In the genomic region with DNA sequence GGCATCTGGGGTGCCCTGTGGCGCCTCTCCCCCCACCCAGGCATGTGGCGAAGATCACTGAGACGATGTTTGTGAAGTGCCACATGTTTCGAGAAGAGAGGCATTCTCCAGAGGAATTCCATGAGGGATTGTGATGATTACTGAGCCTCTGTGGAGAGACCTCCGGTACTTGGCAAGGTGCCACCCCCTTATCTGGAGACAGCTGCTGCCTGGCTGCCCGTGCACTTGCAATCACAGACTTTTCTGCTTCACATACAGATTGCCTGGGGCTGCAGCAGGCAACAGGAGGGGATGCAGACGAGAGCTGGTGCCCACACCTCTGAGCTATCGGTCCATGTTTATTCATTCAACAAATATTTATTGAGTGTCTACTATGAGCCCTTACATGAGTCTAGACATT, we compare ENCODE assay signal across 11 cellular contexts.
DNase-seq lines count a peak whose midpoint lies in the region; ATAC-seq and TF ChIP-seq lines count a peak whose summit lies in the region.
"Had no signal": no experiment of that assay in that cellular context is flagged by ENCODE, and none has a peak within 500 bp of the region (broad histone marks: within the 10 kb centered on the region; RNA-seq: fewer than 3 reads in every experiment).

No MANE protein-coding gene starts in this region.

- no peak overlapping the region for H4K8ac ChIP-seq in trophoblast cell (ENCODE audit: low read depth, low read length)

- H2BK5ac ChIP-seq in trophoblast cell (ENCODE audit: low read depth, low read length, poor library complexity), result no peak overlapping the region

- no peak overlapping the region for H3K4ac ChIP-seq in trophoblast cell (ENCODE audit: low read depth, low read length)

- DNase-seq in NCI-H2107 (lab: John Stamatoyannopoulos, UW), result peak; percentile 46
- DNase-seq in SK-N-MC (ENCODE audit: low read depth, low spot score), result peak; percentile 5
- DNase-seq in trophoblast cell, result peak; percentile 26 to 68
- no peak for DNase-seq in GM19240 (ENCODE audit: insufficient read length, low spot score)
- DNase-seq: activated CD4-positive, alpha-beta T cell treated with anti-CD3 and anti-CD28 coated beads, Interleukin-2, amount 50 U/mL, for 1 hour; midbrain had no signal

- H3K9ac ChIP-seq in SK-N-MC (ENCODE audit: insufficient read length) (no peak overlapping the region), trophoblast cell (ENCODE audit: low read length) (no peak overlapping the region)

- no peak overlapping the region for H4K12ac ChIP-seq in trophoblast cell (ENCODE audit: low read depth, low read length)

- no peak overlapping the region for H3K14ac ChIP-seq in trophoblast cell (ENCODE audit: low read length)

- H3K4me1 ChIP-seq in HEK293 (ENCODE audit: control insufficient read depth, insufficient read depth, low read length) (no peaks in the 10 kb centered on the region; the same call in 1 of the 2 replicates), trophoblast cell (ENCODE audit: control insufficient read depth in 1 of 2, insufficient read depth in 2 of 2, low read length in 2 of 2) (no peaks in the 10 kb centered on the region)
- H3K4me1 ChIP-seq: psoas muscle had no signal

- H3K27me3 ChIP-seq in trophoblast cell (ENCODE audit: insufficient read depth, low read length), result no peaks in the 10 kb centered on the region

- H2AK5ac ChIP-seq in trophoblast cell (ENCODE audit: low read length), result no peak overlapping the region

- H3K36me3 ChIP-seq in HEK293 (ENCODE audit: control insufficient read depth in 2 of 2, insufficient read depth in 1 of 2, low read length in 2 of 2), result no peaks in the 10 kb centered on the region
- H3K36me3 ChIP-seq in SK-N-MC (ENCODE audit: insufficient read depth, low read length), result no peaks in the 10 kb centered on the region
- H3K36me3 ChIP-seq in trophoblast cell (ENCODE audit: control insufficient read depth in 1 of 2, insufficient read depth in 2 of 2, low read length in 2 of 2), result no peaks in the 10 kb centered on the region
- H3K36me3 ChIP-seq: esophagus muscularis mucosa had no signal

- no peak for TF ChIP-seq CTCF in HEK293 (tag by site-specific recombination; IDR thresholded peaks at IDR 0.05)

- no peaks in the 10 kb centered on the region for H3K79me2 ChIP-seq in trophoblast cell (ENCODE audit: control insufficient read depth, insufficient read depth, low read length, poor library complexity)

- H3K4me3 ChIP-seq in HEK293 (ENCODE audit: low read depth, low read length), result no peak overlapping the region
- peak overlapping the region; percentile 25; the same call in 1 of the 2 replicates for H3K4me3 ChIP-seq in SK-N-MC
- H3K4me3 ChIP-seq in trophoblast cell (ENCODE audit: low read depth, low read length), result no peak overlapping the region
- H3K4me3 ChIP-seq: esophagus muscularis mucosa, psoas muscle had no signal

- H3K23ac ChIP-seq in trophoblast cell (ENCODE audit: low read length), result no peak overlapping the region

- CTCF ChIA-PET in HEK293 (lab: Yijun Ruan, JAX), result interaction anchor here (0.7 kb wide), 1 partner anchor 1123 kb away, joined by 4 read pairs; no protein-coding TSS in a partner anchor

- WGBS in trophoblast cell (ENCODE audit: extremely low coverage, insufficient coverage, insufficient read length), result no CpG with 5 or more reads among the region's 8 CpGs

- no peak overlapping the region for H3K18ac ChIP-seq in trophoblast cell (ENCODE audit: low read length)

- H3K4me2 ChIP-seq in trophoblast cell (ENCODE audit: low read length), result no peak overlapping the region

- ATAC-seq in GM19351 (IDR thresholded peaks at IDR 0.05; ENCODE audit: unreplicated experiment) (no peak), GM19452 (IDR thresholded peaks at IDR 0.05; ENCODE audit: unreplicated experiment) (no peak)
- ATAC-seq: psoas muscle had no signal

- no peak overlapping the region for H2AFZ ChIP-seq in trophoblast cell (ENCODE audit: insufficient read depth, low read length, poor library complexity)

- H4K91ac ChIP-seq in trophoblast cell (ENCODE audit: low read depth, low read length), result no peak overlapping the region

- no peak overlapping the region for H3K27ac ChIP-seq in HEK293 (ENCODE audit: extremely low read depth, low read depth, low read length)
- H3K27ac ChIP-seq in SK-N-MC, result no peak overlapping the region
- no peak overlapping the region for H3K27ac ChIP-seq in trophoblast cell (ENCODE audit: low read depth, low read length)
- H3K27ac ChIP-seq: esophagus muscularis mucosa, psoas muscle had no signal

- no peaks in the 10 kb centered on the region for H3K9me3 ChIP-seq in HEK293 (ENCODE audit: control insufficient read depth, insufficient read depth, low read depth, low read length)
- no peaks in the 10 kb centered on the region for H3K9me3 ChIP-seq in SK-N-MC (ENCODE audit: low read depth, low read length)
- no peaks in the 10 kb centered on the region for H3K9me3 ChIP-seq in trophoblast cell (ENCODE audit: insufficient read depth, low read depth, low read length)
- H3K9me3 ChIP-seq: esophagus muscularis mucosa, psoas muscle had no signal

- no peak overlapping the region for H2BK12ac ChIP-seq in trophoblast cell (ENCODE audit: low read length)

- H2BK120ac ChIP-seq in trophoblast cell (ENCODE audit: insufficient read depth, low read length, poor library complexity), result no peak overlapping the region

- no peaks in the 10 kb centered on the region for H3K79me1 ChIP-seq in trophoblast cell (ENCODE audit: low read length)

- POLR2A ChIA-PET in HEK293 (lab: Yijun Ruan, JAX), result interaction anchor here (0.6 kb wide), 1 partner anchor 31 kb away, joined by 11 read pairs; no protein-coding TSS in a partner anchor

TF ChIP-seq in HEK293, 187 proteins besides CTCF, POLR2A, EP300 and RAD21 (continues in another document):
- no peak for TF ChIP-seq ZNF624 (tag by site-specific recombination; IDR thresholded peaks at IDR 0.05)
- TF ChIP-seq, protein P1, sequence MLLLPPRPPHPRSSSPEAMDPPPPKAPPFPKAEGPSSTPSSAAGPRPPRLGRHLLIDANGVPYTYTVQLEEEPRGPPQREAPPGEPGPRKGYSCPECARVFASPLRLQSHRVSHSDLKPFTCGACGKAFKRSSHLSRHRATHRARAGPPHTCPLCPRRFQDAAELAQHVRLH (tag by site-specific recombination; IDR thresholded peaks at IDR 0.05), result 0 out of 2 replicates have a peak, but pooled peaks have one; percentile 11
- no peak for TF ChIP-seq ZNF600 (tag by site-specific recombination; IDR thresholded peaks at IDR 0.05)
- TF ChIP-seq ZNF76 (tag by site-specific recombination; IDR thresholded peaks at IDR 0.05; ENCODE audit: borderline replicate concordance, low read depth), result no peak
- no peak for TF ChIP-seq ZNF155 (tag by site-specific recombination; IDR thresholded peaks at IDR 0.05)
- TF ChIP-seq ZNF654 (tag by site-specific recombination; IDR thresholded peaks at IDR 0.05; ENCODE audit: low read depth), result no peak
- TF ChIP-seq ZNF426 (tag by site-specific recombination; IDR thresholded peaks at IDR 0.05), result no peak
- TF ChIP-seq ZNF530 (tag by site-specific recombination; IDR thresholded peaks at IDR 0.05; ENCODE audit: low read depth), result no peak
- TF ChIP-seq GFI1B (tag by site-specific recombination; IDR thresholded peaks at IDR 0.05), result 0 out of 2 replicates have a peak, but pooled peaks have one; percentile 18
- peak; percentile 39; the same call in 1 of the 2 replicates for TF ChIP-seq IKZF3 (tag by site-specific recombination; IDR thresholded peaks at IDR 0.05)
- TF ChIP-seq, protein P2, sequence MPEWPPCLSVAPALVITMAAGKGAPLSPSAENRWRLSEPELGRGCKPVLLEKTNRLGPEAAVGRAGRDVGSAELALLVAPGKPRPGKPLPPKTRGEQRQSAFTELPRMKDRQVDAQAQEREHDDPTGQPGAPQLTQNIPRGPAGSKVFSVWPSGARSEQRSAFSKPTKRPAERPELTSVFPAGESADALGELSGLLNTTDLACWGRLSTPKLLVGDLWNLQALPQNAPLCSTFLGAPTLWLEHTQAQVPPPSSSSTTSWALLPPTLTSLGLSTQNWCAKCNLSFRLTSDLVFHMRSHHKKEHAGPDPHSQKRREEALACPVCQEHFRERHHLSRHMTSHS (tag by site-specific recombination; IDR thresholded peaks at IDR 0.05), result no peak
- TF ChIP-seq ZNF48 (tag by site-specific recombination; IDR thresholded peaks at IDR 0.05), result no peak
- no peak for TF ChIP-seq ZNF19 (tag by site-specific recombination; IDR thresholded peaks at IDR 0.05; ENCODE audit: low read depth)
- no peak for TF ChIP-seq SP2 (tag by site-specific recombination; IDR thresholded peaks at IDR 0.05)
- TF ChIP-seq REPIN1 (tag by site-specific recombination; IDR thresholded peaks at IDR 0.05; ENCODE audit: low read depth), result no peak
- no peak for TF ChIP-seq ZNF311 (tag by site-specific recombination; IDR thresholded peaks at IDR 0.05; ENCODE audit: borderline replicate concordance)
- TF ChIP-seq, protein P3, sequence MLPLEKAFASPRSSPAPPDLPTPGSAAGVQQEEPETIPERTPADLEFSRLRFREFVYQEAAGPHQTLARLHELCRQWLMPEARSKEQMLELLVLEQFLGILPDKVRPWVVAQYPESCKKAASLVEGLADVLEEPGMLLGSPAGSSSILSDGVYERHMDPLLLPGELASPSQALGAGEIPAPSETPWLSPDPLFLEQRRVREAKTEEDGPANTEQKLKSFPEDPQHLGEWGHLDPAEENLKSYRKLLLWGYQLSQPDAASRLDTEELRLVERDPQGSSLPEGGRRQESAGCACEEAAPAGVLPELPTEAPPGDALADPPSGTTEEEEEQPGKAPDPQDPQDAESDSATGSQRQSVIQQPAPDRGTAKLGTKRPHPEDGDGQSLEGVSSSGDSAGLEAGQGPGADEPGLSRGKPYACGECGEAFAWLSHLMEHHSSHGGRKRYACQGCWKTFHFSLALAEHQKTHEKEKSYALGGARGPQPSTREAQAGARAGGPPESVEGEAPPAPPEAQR (tag by site-specific recombination; IDR thresholded peaks at IDR 0.05), result no peak
- no peak for TF ChIP-seq SP3 (tag by site-specific recombination; IDR thresholded peaks at IDR 0.05)
